ENCODE assay signal across 1 cellular context in the genomic region with DNA sequence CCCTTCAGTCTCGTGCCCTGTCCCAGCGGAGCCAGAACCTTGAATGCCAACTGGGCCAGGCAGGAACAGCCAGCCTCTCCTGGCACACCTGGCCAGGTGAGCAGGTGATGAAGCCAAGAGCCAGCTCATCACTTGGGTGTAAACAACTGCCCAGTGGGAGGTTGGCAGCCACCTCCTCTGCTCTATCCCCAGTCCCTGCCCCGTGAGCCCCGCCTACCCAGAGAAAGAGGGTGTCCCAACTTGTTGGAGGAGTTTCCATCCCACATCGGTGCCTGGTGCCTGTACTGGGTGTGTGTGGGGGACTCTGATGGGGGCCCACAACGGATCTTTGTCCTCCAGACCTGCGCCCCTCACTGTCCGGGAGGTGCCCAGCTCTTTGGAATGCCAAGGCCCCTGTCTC.
TF ChIP-seq lines count a peak whose summit lies in the region.

No MANE protein-coding gene starts in this region.

TF ChIP-seq in GM23338, 12 proteins besides CTCF, POLR2A, EP300 and RAD21 (continued from another document):
- TF ChIP-seq ETS1 (IDR thresholded peaks at IDR 0.05) (no peak), NANOG (IDR thresholded peaks at IDR 0.05; ENCODE audit: borderline replicate concordance) (no peak), EZH2 (IDR thresholded peaks at IDR 0.05; ENCODE audit: low read depth, unreplicated experiment) (no peak), ZNF462 (CRISPR knock-in tag; IDR thresholded peaks at IDR 0.05) (no peak), STAT1 (IDR thresholded peaks at IDR 0.05; ENCODE audit: unreplicated experiment) (no peak), EZH2phosphoT487 (IDR thresholded peaks at IDR 0.05; ENCODE audit: unreplicated experiment) (no peak), ZNF331 (CRISPR knock-in tag; IDR thresholded peaks at IDR 0.05; ENCODE audit: low read depth) (no peak), JUNB (IDR thresholded peaks at IDR 0.05; ENCODE audit: unreplicated experiment) (no peak), ZNF114 (CRISPR knock-in tag; IDR thresholded peaks at IDR 0.05) (no peak), POLR2AphosphoS5 (IDR thresholded peaks at IDR 0.05; ENCODE audit: low read depth) (no peak)
- TF ChIP-seq, protein P1, sequence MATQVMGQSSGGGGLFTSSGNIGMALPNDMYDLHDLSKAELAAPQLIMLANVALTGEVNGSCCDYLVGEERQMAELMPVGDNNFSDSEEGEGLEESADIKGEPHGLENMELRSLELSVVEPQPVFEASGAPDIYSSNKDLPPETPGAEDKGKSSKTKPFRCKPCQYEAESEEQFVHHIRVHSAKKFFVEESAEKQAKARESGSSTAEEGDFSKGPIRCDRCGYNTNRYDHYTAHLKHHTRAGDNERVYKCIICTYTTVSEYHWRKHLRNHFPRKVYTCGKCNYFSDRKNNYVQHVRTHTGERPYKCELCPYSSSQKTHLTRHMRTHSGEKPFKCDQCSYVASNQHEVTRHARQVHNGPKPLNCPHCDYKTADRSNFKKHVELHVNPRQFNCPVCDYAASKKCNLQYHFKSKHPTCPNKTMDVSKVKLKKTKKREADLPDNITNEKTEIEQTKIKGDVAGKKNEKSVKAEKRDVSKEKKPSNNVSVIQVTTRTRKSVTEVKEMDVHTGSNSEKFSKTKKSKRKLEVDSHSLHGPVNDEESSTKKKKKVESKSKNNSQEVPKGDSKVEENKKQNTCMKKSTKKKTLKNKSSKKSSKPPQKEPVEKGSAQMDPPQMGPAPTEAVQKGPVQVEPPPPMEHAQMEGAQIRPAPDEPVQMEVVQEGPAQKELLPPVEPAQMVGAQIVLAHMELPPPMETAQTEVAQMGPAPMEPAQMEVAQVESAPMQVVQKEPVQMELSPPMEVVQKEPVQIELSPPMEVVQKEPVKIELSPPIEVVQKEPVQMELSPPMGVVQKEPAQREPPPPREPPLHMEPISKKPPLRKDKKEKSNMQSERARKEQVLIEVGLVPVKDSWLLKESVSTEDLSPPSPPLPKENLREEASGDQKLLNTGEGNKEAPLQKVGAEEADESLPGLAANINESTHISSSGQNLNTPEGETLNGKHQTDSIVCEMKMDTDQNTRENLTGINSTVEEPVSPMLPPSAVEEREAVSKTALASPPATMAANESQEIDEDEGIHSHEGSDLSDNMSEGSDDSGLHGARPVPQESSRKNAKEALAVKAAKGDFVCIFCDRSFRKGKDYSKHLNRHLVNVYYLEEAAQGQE (IDR thresholded peaks at IDR 0.05; ENCODE audit: unreplicated experiment): no peak
